In genomic region chr15:90901799-90902655, GRCh38 we compare ENCODE assay signal across 8 cellular contexts. TPM values are rescaled to one million over a fixed set of nuclear protein-coding genes. Genes with fewer than 3 reads are reported as not detected.
A peak's percentile ranks its signal among the peaks of the same experiment; 100 is the strongest.
DNase-seq lines count a peak whose midpoint lies in the region; ATAC-seq and TF ChIP-seq lines count a peak whose summit lies in the region.

No MANE protein-coding gene starts in this region.

- H3K9me3 ChIP-seq in sigmoid colon: no peaks in the 10 kb centered on the region

- DNase-seq in NCI-H1105 treated with DMSO at 0.1 percent for 48 hours (lab: John Stamatoyannopoulos, UW) (peak; percentile 49), T-helper 22 cell (ENCODE audit: low read depth) (peak; percentile 36), astrocyte of the hippocampus (ENCODE audit: low read depth, low spot score) (peak; percentile 92), hypothalamus (lab: John Stamatoyannopoulos, UW) (peak; percentile 22 to 87 (median 62)), sigmoid colon (peak; percentile 88), NK-92 (lab: John Stamatoyannopoulos, UW; ENCODE audit: unreplicated experiment) (no peak)

- TF ChIP-seq EP300 in sigmoid colon (IDR thresholded peaks at IDR 0.05): no peak

- intact Hi-C loops in sigmoid colon (cut with DNase I): loop anchor here (1.0 to 2.0 kb wide), 2 partner anchors 30 to 93 kb away; partner anchors contain the start of genes HDDC3 and PRC1

- peaks cover 15 to 23% (median 20%) of the 10 kb centered on the region in 4 donors for H3K36me3 ChIP-seq in sigmoid colon

- H3K27me3 ChIP-seq in sigmoid colon: no peaks in the 10 kb centered on the region

- peaks cover 0 to 25% (median 21%) of the 10 kb centered on the region in 4 donors for H3K4me1 ChIP-seq in sigmoid colon

- H3K4me3 ChIP-seq in sigmoid colon: peak overlapping the region; percentile 48 to 81 (median 74)

- H3K27ac ChIP-seq in sigmoid colon: peak overlapping the region; percentile 93 to 98 (median 96)

- 5 to 7% methylated on average over 45 of the region's 45 CpGs for WGBS in sigmoid colon, 2 donors

- peak; percentile 47 to 84 (median 76) for TF ChIP-seq CTCF in sigmoid colon (IDR thresholded peaks at IDR 0.05)

- TF ChIP-seq POLR2A in sigmoid colon (IDR thresholded peaks at IDR 0.05): no peak

- ATAC-seq in GM18498 (IDR thresholded peaks at IDR 0.05; ENCODE audit: unreplicated experiment) (peak; percentile 78), HG02759 (IDR thresholded peaks at IDR 0.05; ENCODE audit: unreplicated experiment) (peak; percentile 72)

RNA-seq across cellular contexts. Expression of gene MAN2A2, which starts 1.1 kb away (rescaled TPM):
- total RNA-seq in sigmoid colon: 10 to 100 TPM; 27.2 to 57.6 (median 38.4) TPM
- polyA plus RNA-seq in sigmoid colon: 10 to 100 TPM in 1 of 3 donors, 1 to 10 TPM in 2; 3.7 to 31.0 (median 4.8) TPM

RNA-seq across cellular contexts. Expression of gene FES, which starts 17.7 kb away (rescaled TPM):
- total RNA-seq in sigmoid colon: 10 to 100 TPM; 28.0 to 35.5 (median 30.4) TPM
- polyA plus RNA-seq in sigmoid colon: 10 to 100 TPM in 1 of 3 donors, 1 to 10 TPM in 2; 4.9 to 17.6 (median 7.2) TPM

RNA-seq across cellular contexts. Expression of gene HDDC3, which starts 30.3 kb away (rescaled TPM):
- 10 to 100 TPM in 1 of 4 donors, 1 to 10 TPM in 3; 5.2 to 10.7 (median 7.0) TPM for total RNA-seq in sigmoid colon
- polyA plus RNA-seq in sigmoid colon: 10 to 100 TPM; 19.1 to 27.0 (median 24.0) TPM

RNA-seq across cellular contexts. Expression of gene UNC45A, which starts 33.1 kb away (rescaled TPM):
- total RNA-seq in sigmoid colon: 10 to 100 TPM; 36.0 to 63.5 (median 60.2) TPM
- polyA plus RNA-seq in sigmoid colon: 10 to 100 TPM; 28.8 to 50.4 (median 31.4) TPM

RNA-seq across cellular contexts. Expression of gene FURIN, which starts 33.6 kb away (rescaled TPM):
- 10 to 100 TPM; 21.0 to 35.0 (median 24.3) TPM for total RNA-seq in sigmoid colon
- 10 to 100 TPM; 23.4 to 69.2 (median 30.1) TPM for polyA plus RNA-seq in sigmoid colon
